Comparison of ENCODE assay signal across 8 cellular contexts in genomic region chr2:28406276-28407096, GRCh38. TPM values are rescaled to one million over a fixed set of nuclear protein-coding genes. Genes with fewer than 3 reads are reported as not detected.
DNase-seq lines count a peak whose midpoint lies in the region; ATAC-seq and TF ChIP-seq lines count a peak whose summit lies in the region.

No MANE protein-coding gene starts in this region.

- H3K36me3 ChIP-seq in GM23248 (ENCODE audit: low read depth) (peaks cover 79% of the 10 kb centered on the region), esophagus muscularis mucosa (peaks cover 78 to 100% (median 97%) of the 10 kb centered on the region in 4 donors), spleen (peaks cover 0 to 100% (median 77%) of the 10 kb centered on the region in 6 donors)

- TF ChIP-seq CTCF in esophagus muscularis mucosa (IDR thresholded peaks at IDR 0.05) (no peak), spleen (IDR thresholded peaks at IDR 0.05 in 8 of 11, conservative IDR thresholded peaks at IDR 0.05 in 3 of 11) (peak in 4 of 11 experiments; percentile 32 to 50 (median 36))

- H2AFZ ChIP-seq in GM23248 = no peak overlapping the region

- H3K27ac ChIP-seq in GM23248 (peak overlapping the region; percentile 67), esophagus muscularis mucosa (replicated peaks in 1 of 4) (peak overlapping the region; percentile 56 to 73 (median 65)), spleen (peak overlapping the region; percentile 60 to 92 (median 79))

- in situ Hi-C loops in GM23248 (cut with MboI) = no loop called here

- peak overlapping the region; percentile 43 for H3K4me2 ChIP-seq in GM23248 (ENCODE audit: unreplicated experiment)

- H3F3A ChIP-seq in GM23248 (ENCODE audit: insufficient read depth) = peaks cover 81% of the 10 kb centered on the region

- peak overlapping the region; percentile 50 for H3K9ac ChIP-seq in GM23248

- DNase-seq in GM23248 = peak; percentile 87
- peak; percentile 41 to 61 for DNase-seq in activated CD8-positive, alpha-beta memory T cell treated with anti-CD3 and anti-CD28 coated beads for 1 hour (ENCODE audit: extremely low read depth in 1 of 2, low read depth in 1 of 2)
- no peak for DNase-seq in esophagus muscularis mucosa (ENCODE audit: extremely low spot score)
- peak; percentile 93 for DNase-seq in spleen
- DNase-seq in SK-N-DZ (ENCODE audit: low spot score) = no peak
- no peak for DNase-seq in NCI-H1436 (lab: John Stamatoyannopoulos, UW)

- H4K20me1 ChIP-seq in GM23248 (ENCODE audit: insufficient read depth) = peaks cover 21% of the 10 kb centered on the region

- TF ChIP-seq POLR2A in esophagus muscularis mucosa (IDR thresholded peaks at IDR 0.05; ENCODE audit: low read depth) = no peak
- TF ChIP-seq POLR2A in spleen (IDR thresholded peaks at IDR 0.05) = no peak

- H3K4me1 ChIP-seq in GM23248 (ENCODE audit: insufficient read depth) (peaks cover 32% of the 10 kb centered on the region), esophagus muscularis mucosa (peaks cover 64 to 92% (median 85%) of the 10 kb centered on the region in 4 donors), spleen (peaks cover 48 to 100% (median 97%) of the 10 kb centered on the region in 6 donors)

- intact Hi-C loops in esophagus muscularis mucosa (cut with DNase I) (no loop called here), spleen (cut with DNase I; ENCODE audit: low total_unique reads) (no loop called here)

- ATAC-seq in HG03135 (IDR thresholded peaks at IDR 0.05; ENCODE audit: unreplicated experiment) (no peak), HG02981 (IDR thresholded peaks at IDR 0.05; ENCODE audit: unreplicated experiment) (no peak)

- H3K79me2 ChIP-seq in GM23248 (ENCODE audit: insufficient read depth) = peaks cover 100% of the 10 kb centered on the region

- H3K4me3 ChIP-seq in GM23248 (peak overlapping the region; percentile 7; the same call in 1 of the 2 replicates), esophagus muscularis mucosa (peak overlapping the region in 1 of 4 donors; percentile 16), spleen (peak overlapping the region in 1 of 8 donors; percentile 44)

- WGBS in GM23248 (ENCODE audit: low coverage in 1 of 2, low lambda C conversion rate in 2 of 2, missing lambda C conversion rate in 2 of 2), 2 experiments = 54 to 65% methylated on average over 14 to 16 of the region's 16 CpGs
- WGBS in esophagus muscularis mucosa = 87% methylated on average over 9 of the region's 16 CpGs
- 61 to 72% (median 64%) methylated on average over 14 to 16 of the region's 16 CpGs for WGBS in spleen, 5 donors

- H3K9me3 ChIP-seq in GM23248 (ENCODE audit: low read depth) (no peaks in the 10 kb centered on the region), esophagus muscularis mucosa (no peaks in the 10 kb centered on the region), spleen (no peaks in the 10 kb centered on the region)

- no peaks in the 10 kb centered on the region for H3K9me2 ChIP-seq in GM23248 (ENCODE audit: insufficient read depth)

- TF ChIP-seq EP300 in esophagus muscularis mucosa (IDR thresholded peaks at IDR 0.05) = no peak

- H3K27me3 ChIP-seq in GM23248 (replicated peaks; ENCODE audit: insufficient read depth) (no peaks in the 10 kb centered on the region), esophagus muscularis mucosa (no peaks in the 10 kb centered on the region), spleen (replicated peaks in 1 of 7) (no peaks in the 10 kb centered on the region)

RNA-seq across cellular contexts. Expression of gene FOSL2, which starts 13.8 kb away (rescaled TPM):
- 78.0 and 83.5 TPM in 2 replicates for total RNA-seq in GM23248 (2014; rRNA removed; shearing (Covaris generic))
- polyA plus RNA-seq in GM23248 (2016; fragmentation: Nextera tagmentation; extraction: Ambion mirVana) (42.4 and 45.0 TPM in 2 replicates), spleen (10 to 100 TPM in 1 of 3 donors, 1 to 10 TPM in 2; 3.2 to 14.8 (median 4.7) TPM)
- total RNA-seq in esophagus muscularis mucosa (100 to 1,000 TPM in 3 of 4 donors, 10 to 100 TPM in 1; 68.9 to 332 (median 176) TPM), spleen (100 to 1,000 TPM in 3 of 7 donors, 10 to 100 TPM in 4; 53.0 to 134 (median 97.1) TPM)
- polyA plus RNA-seq in SK-N-DZ (2014; cell fraction: cytosol; rRNA removed) = 0.57 and 0.89 TPM in 2 replicates
- polyA plus RNA-seq in SK-N-DZ (2014; cell fraction: nucleus; rRNA removed) = 0.38 and 1.3 TPM in 2 replicates

Comparison
In these comparisons a context has a peak if more than half of its experiments do, and no peak if none do; other contexts are left out.
1. DNase-seq: peak in GM23248 (single experiment), activated CD8-positive, alpha-beta memory T cell treated with anti-CD3 and anti-CD28 coated beads for 1 hour (2 of 2) and spleen (single experiment); none in esophagus muscularis mucosa (single experiment), SK-N-DZ (single experiment) and NCI-H1436 (single experiment).
2. Peak in every context shown above with its lines, with median percentiles within 50 percentile points of each other: H3K27ac ChIP-seq.